ENCODE assay signal across 1 cellular context in genomic region chr7:100146350-100146749, GRCh38.
TF ChIP-seq lines count a peak whose summit lies in the region.

No MANE protein-coding gene starts in this region.

TF ChIP-seq in HEK293, 187 proteins besides CTCF, POLR2A, EP300 and RAD21:
- 0 out of 2 replicates have a peak, but pooled peaks have one; percentile 13 for TF ChIP-seq PRDM10 (tag by site-specific recombination; IDR thresholded peaks at IDR 0.05)
TF ChIP-seq in HEK293: peak in this region for 1; not testable (repeated sequence) for 186.
